In genomic region chrX:56802921-56803848, GRCh38 we compare ENCODE assay signal across 8 cellular contexts.
DNase-seq lines count a peak whose midpoint lies in the region; ATAC-seq and TF ChIP-seq lines count a peak whose summit lies in the region.

No MANE protein-coding gene starts in this region.

- no peak overlapping the region for H3K4me3 Mint-ChIP-seq in T-helper 17 cell

- H3K36me3 ChIP-seq in gastrocnemius medialis = no peaks in the 10 kb centered on the region

- peak overlapping the region; percentile 81 to 85 (median 84) for H3K27ac ChIP-seq in gastrocnemius medialis

- in situ Hi-C loops in G401 (cut with HindIII; ENCODE audit: low sequenced_read_pairs) (no loop called here), astrocyte of the cerebellum (cut with HindIII; ENCODE audit: low sequenced_read_pairs) (no loop called here), gastrocnemius medialis (cut with MboI; ENCODE audit: low sequenced_read_pairs in 4 of 4) (loop anchor here in 3 of 4 donors (25.0 kb wide), 3 partner anchors 184 to 1109 kb away; partner anchors contain the start of genes SPIN3 (in 3 of the 3), ZXDA (in 2 of the 3) and ZXDB (in 1 of the 3))

- peak overlapping the region; percentile 27 for H3K27ac Mint-ChIP-seq in T-helper 17 cell

- DNase-seq in G401 (ENCODE audit: low spot score) = peak; percentile 88
- DNase-seq in HT-29 (ENCODE audit: low spot score) = peak; percentile 67
- DNase-seq in T-helper 17 cell = peak; percentile 16 to 47 (median 20)
- peak; percentile 73 for DNase-seq in astrocyte of the cerebellum (ENCODE audit: low read depth)
- peak; percentile 62 for DNase-seq in hepatic stellate cell (ENCODE audit: low spot score)
- peak; percentile 38 to 61 for DNase-seq in gastrocnemius medialis
- DNase-seq in SW480 (ENCODE audit: low spot score) = no peak

- no peaks in the 10 kb centered on the region for H3K27me3 Mint-ChIP-seq in T-helper 17 cell

- TF ChIP-seq CTCF in astrocyte of the cerebellum (IDR thresholded peaks at IDR 0.05; ENCODE audit: low read depth, low read length, missing control alignments) (peak; percentile 69), gastrocnemius medialis (IDR thresholded peaks at IDR 0.05 in 4 of 5, conservative IDR thresholded peaks at IDR 0.05 in 1 of 5) (peak; percentile 42 to 77 (median 67))

- TF ChIP-seq POLR2A in gastrocnemius medialis (IDR thresholded peaks at IDR 0.05) = no peak

- H3K4me1 Mint-ChIP-seq in T-helper 17 cell = peaks cover 27% of the 10 kb centered on the region

- H3K4me1 ChIP-seq in gastrocnemius medialis = peaks cover 5 to 24% of the 10 kb centered on the region in 2 donors

- H3K36me3 Mint-ChIP-seq in T-helper 17 cell (ENCODE audit: low read depth) = no peaks in the 10 kb centered on the region

- intact Hi-C loops in gastrocnemius medialis (cut with DNase I; ENCODE audit: low total_unique reads) = loop anchor here (1.0 to 10.0 kb wide), 5 partner anchors 142 to 1122 kb away; partner anchors contain the start of genes SPIN2B and ZXDB

- H3K9me3 ChIP-seq in T-helper 17 cell (ENCODE audit: control insufficient read depth, low read length, poor library complexity, severe bottlenecking) (no peaks in the 10 kb centered on the region), gastrocnemius medialis (no peaks in the 10 kb centered on the region)

- H3K4me3 ChIP-seq in astrocyte of the cerebellum (ENCODE audit: low read depth, low read length) (peak overlapping the region; percentile 46), gastrocnemius medialis (peak overlapping the region; percentile 52 to 76 (median 63))

- no peak for ATAC-seq in T-helper 17 cell
- ATAC-seq in gastrocnemius medialis = peak; percentile 78 to 84
- ATAC-seq in HG02840 (IDR thresholded peaks at IDR 0.05; ENCODE audit: low FRiP score, unreplicated experiment) = no peak

- no peaks in the 10 kb centered on the region for H3K27me3 ChIP-seq in gastrocnemius medialis

Comparison
In these comparisons a context has a peak if more than half of its experiments do, and no peak if none do; other contexts are left out.
1. ATAC-seq: peak in gastrocnemius medialis (2 of 2); none in T-helper 17 cell (single experiment) and HG02840 (single experiment).
2. in situ Hi-C loops: an anchor here in gastrocnemius medialis (25.0 kb wide); none called in G401 and astrocyte of the cerebellum.